Comparison of ENCODE assay signal across 1 cellular context in the genomic region with DNA sequence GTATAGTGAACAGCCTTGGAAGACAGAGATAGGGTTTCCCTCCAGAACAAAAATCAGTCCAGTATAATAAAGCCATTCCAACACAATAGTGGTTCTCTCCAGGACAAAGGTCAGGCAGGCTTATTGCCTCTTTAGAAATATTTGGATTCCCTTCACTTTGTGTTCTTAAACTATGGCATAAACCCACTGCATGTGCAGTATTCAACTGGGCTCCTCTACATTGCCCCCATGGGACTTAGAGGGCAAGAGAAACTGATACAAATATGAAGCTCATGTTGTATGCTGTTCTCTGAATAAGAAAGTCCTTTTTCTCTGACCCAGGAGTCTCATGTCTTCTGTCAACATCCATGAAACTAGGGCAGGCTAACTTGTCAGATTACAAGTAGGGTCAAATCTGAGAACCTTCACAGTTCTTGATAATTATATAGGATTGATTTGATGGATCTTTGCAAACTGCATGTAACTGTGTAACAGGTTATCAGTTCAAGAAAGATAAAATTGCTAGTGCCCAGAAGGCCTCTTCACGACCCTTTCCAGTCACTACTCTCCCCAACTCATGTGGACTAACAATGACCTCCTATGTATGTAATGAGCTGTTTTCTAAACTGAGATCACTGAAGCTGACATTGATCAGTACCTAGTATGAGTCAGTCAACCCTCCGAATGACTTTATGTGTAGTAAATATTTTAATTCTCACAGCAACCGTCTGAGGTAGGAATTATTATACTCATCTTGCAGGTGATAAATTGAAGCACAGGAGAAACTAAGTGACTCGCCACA.
TF ChIP-seq lines count a peak whose summit lies in the region.

No MANE protein-coding gene starts in this region.

TF ChIP-seq in GM12878, 131 proteins besides CTCF, POLR2A, EP300 and RAD21 (continued from another document):
- no peak for TF ChIP-seq CEBPB (IDR thresholded peaks at IDR 0.05; ENCODE audit: borderline replicate concordance in 1 of 2, low read depth in 2 of 2, low read length in 2 of 2)
- peak; percentile 90; the same call in 1 of the 2 replicates for TF ChIP-seq FOXM1 (IDR thresholded peaks at IDR 0.05; ENCODE audit: low read depth, low read length)
- peak; percentile 95 for TF ChIP-seq BCL11A (IDR thresholded peaks at IDR 0.05; ENCODE audit: low read depth, low read length)
- peak; percentile 52 for TF ChIP-seq SMAD1 (IDR thresholded peaks at IDR 0.05; ENCODE audit: low read depth, partially characterized antibody)
- TF ChIP-seq ATF7 (IDR thresholded peaks at IDR 0.05; ENCODE audit: low read depth), result peak; percentile 79
- 0 out of 2 replicates have a peak, but pooled peaks have one; percentile 26 for TF ChIP-seq TCF3 (IDR thresholded peaks at IDR 0.05; ENCODE audit: borderline replicate concordance, insufficient read depth, low read depth, low read length)
- peak; percentile 31; the same call in 1 of the 2 replicates for TF ChIP-seq ZNF24 (IDR thresholded peaks at IDR 0.05)
